Comparison of ENCODE assay signal across 30 cellular contexts in genomic region chr10:3020311-3020710, GRCh38.
"Had no signal": no experiment of that assay in that cellular context is flagged by ENCODE, and none has a peak within 500 bp of the region (broad histone marks: within the 10 kb centered on the region; RNA-seq: fewer than 3 reads in every experiment).

No MANE protein-coding gene starts in this region.

- H3K27ac Mint-ChIP-seq: mesothelial cell of epicardium, naive B cell, natural killer cell, nephron progenitor cell, neural progenitor cell had no signal

- H3K36me3 Mint-ChIP-seq: mesothelial cell of epicardium, natural killer cell, neural progenitor cell had no signal

- DNase-seq: heart right ventricle; islet precursor cell; left ventricle myocardium inferior; mesendoderm; naive B cell; natural killer cell; nephron progenitor cell; pancreas; posterior cingulate gyrus; retina; right cardiac atrium; stimulated activated CD4-positive, alpha-beta T cell treated with anti-CD3 and anti-CD28 coated beads, Interleukin-12 subunit alpha, Interleukin-12 subunit beta, amount 100 ng/mL, for 4 hours; stimulated activated CD4-positive, alpha-beta T cell treated with anti-CD3 and anti-CD28 coated beads, Interleukin-15, amount 100 ng/mL, for 24 hours; stimulated activated CD4-positive, alpha-beta T cell treated with anti-CD3 and anti-CD28 coated beads, Interleukin-2, amount 100 ng/mL, for 24 hours; stimulated activated CD4-positive, alpha-beta T cell treated with anti-CD3 and anti-CD28 coated beads, Interleukin-4, amount 100 ng/mL, for 1 hour; stimulated activated naive CD8-positive, alpha-beta T cell treated with anti-CD3 and anti-CD28 coated beads, Interleukin-15, Interleukin-2, amounts not matched to agents 100 U/mL and 50 U/mL, for 24 hours; stomach; tibial artery; trophoblast cell; upper lobe of right lung had no signal

- H3K9me3 ChIP-seq: left ventricle myocardium inferior, pancreas, prostate gland, stomach, suprapubic skin, thoracic aorta, tibial artery, upper lobe of right lung had no signal

- H3K4me3 ChIP-seq: heart right ventricle, hepatocyte, left ventricle myocardium inferior, lung, neural progenitor cell, pancreas, prostate gland, skin epidermis, stomach, suprapubic skin, thoracic aorta, tibial artery, upper lobe of right lung had no signal

- H2AFZ ChIP-seq: hepatocyte, neural progenitor cell had no signal

- H3K4me1 Mint-ChIP-seq: mesothelial cell of epicardium, naive B cell, natural killer cell, neural progenitor cell had no signal

- H3K4me3 Mint-ChIP-seq: mesothelial cell of epicardium, naive B cell, natural killer cell, nephron progenitor cell, neural progenitor cell had no signal

- FAIRE-seq: pancreas, urothelium cell line had no signal

- H3K9ac ChIP-seq: neural progenitor cell had no signal

- H3K9me3 Mint-ChIP-seq: natural killer cell had no signal

- H3K4me1 ChIP-seq: heart right ventricle, left ventricle myocardium inferior, neural progenitor cell, pancreas, stomach, suprapubic skin, tibial artery, upper lobe of right lung had no signal

- H3K27me3 ChIP-seq: hepatocyte, neural progenitor cell, pancreas, upper lobe of right lung had no signal

- H3K4me2 ChIP-seq: hepatocyte, neural progenitor cell had no signal

- H3K79me2 ChIP-seq: hepatocyte had no signal

- ATAC-seq: heart right ventricle; natural killer cell; pancreas; right cardiac atrium; sciatic nerve; stimulated activated naive CD8-positive, alpha-beta T cell treated with anti-CD3 and anti-CD28 coated beads, Interleukin-15, Interleukin-2, amounts not matched to agents 100 U/mL and 50 U/mL, for 24 hours; upper lobe of right lung had no signal

- H3K36me3 ChIP-seq: heart right ventricle, left ventricle myocardium inferior, neural progenitor cell, pancreas, prostate gland, stomach, suprapubic skin, thoracic aorta, tibial artery, upper lobe of right lung had no signal

- H3K27ac ChIP-seq: heart right ventricle, hepatocyte, left ventricle myocardium inferior, neural progenitor cell, pancreas, prostate gland, skin epidermis, stomach, suprapubic skin, thoracic aorta, tibial artery, upper lobe of right lung had no signal
